Comparison of ENCODE assay signal across 14 cellular contexts in the genomic region with DNA sequence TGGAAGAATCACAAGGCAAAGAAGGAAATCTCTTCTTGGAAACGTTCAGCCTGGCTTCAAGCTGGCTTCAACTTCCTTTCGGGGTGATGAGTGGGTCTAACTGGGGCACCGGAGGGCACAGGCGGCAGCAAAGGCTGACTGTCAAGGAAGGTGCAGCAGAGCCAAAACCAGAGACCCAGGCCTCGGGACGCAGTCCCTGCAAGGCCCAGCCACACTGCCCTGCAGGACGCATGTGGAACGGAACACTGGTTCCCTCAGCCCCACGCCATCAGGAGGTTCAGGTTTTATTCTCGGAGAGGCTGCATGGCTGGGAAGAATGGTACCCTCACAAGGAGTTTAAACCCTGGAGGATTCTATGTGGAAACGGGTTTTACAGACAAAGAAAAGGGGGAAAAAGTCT.
"Had no signal": no experiment of that assay in that cellular context is flagged by ENCODE, and none has a peak within 500 bp of the region (broad histone marks: within the 10 kb centered on the region; RNA-seq: fewer than 3 reads in every experiment).

No MANE protein-coding gene starts in this region.

- H3K27me3 ChIP-seq: left lung had no signal

- H3K9me3 ChIP-seq: left lung had no signal

- H3K4me3 ChIP-seq: left lung had no signal

- DNase-seq: activated CD4-positive, alpha-beta T cell treated with anti-CD3 and anti-CD28 coated beads for 36 hours; activated CD4-positive, alpha-beta T cell treated with anti-CD3 and anti-CD28 coated beads, Interleukin-2, amount 50 U/mL, for 48 hours; activated naive CD4-positive, alpha-beta T cell treated with Interleukin-2 at 50 U/mL for 16 hours; activated naive CD8-positive, alpha-beta T cell treated with anti-CD3 and anti-CD28 coated beads, Interleukin-2, amount 10 ng/mL, durations not matched to agents 7 days and 5 days; amygdala; caudate nucleus; erythroblast; kidney; left lung; occipital lobe; retina; stimulated activated CD4-positive, alpha-beta T cell treated with anti-CD3 and anti-CD28 coated beads, Interleukin-2, amount 100 ng/mL, for 24 hours; stimulated activated naive CD8-positive, alpha-beta T cell treated with anti-CD3 and anti-CD28 coated beads, Interleukin-15, Interleukin-2, amounts not matched to agents 100 U/mL and 50 U/mL, for 24 hours had no signal

- ATAC-seq: left lung; stimulated activated naive CD8-positive, alpha-beta T cell treated with anti-CD3 and anti-CD28 coated beads, Interleukin-15, Interleukin-2, amounts not matched to agents 100 U/mL and 50 U/mL, for 24 hours; WTC11 had no signal
